In the genomic region with DNA sequence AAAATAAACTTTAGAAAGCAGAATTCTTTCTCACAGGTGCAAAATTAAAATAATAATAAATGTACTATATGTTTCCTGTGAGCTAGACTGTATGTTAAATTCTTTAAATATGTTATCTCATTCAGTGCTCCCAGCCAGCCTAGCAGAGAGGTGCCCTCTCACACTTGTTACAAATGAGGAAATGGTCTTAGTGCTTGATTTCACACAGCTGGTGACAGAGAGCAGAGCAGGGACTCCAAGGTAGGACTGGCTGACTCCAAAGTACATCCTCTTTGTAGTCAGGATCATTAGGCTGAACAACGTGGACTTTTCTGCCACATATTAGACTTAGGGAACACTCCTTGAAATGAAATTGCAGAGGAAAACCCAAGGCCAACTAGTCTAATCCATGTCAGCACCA, we compare ENCODE assay signal across 2 cellular contexts.
TF ChIP-seq lines count a peak whose summit lies in the region.

No MANE protein-coding gene starts in this region.

TF ChIP-seq in SK-N-SH, 30 proteins besides CTCF, POLR2A, EP300 and RAD21 (continued from another document):
- TF ChIP-seq REST (IDR thresholded peaks at IDR 0.05; ENCODE audit: low read depth, low read length) (no peak), JUND (IDR thresholded peaks at IDR 0.05) (no peak), ELF1 (IDR thresholded peaks at IDR 0.05) (no peak), RXRA (IDR thresholded peaks at IDR 0.05; ENCODE audit: borderline replicate concordance, low read depth) (no peak), EZH2phosphoT487 (IDR thresholded peaks at IDR 0.05; ENCODE audit: borderline replicate concordance, low read depth) (no peak), POLR2AphosphoS5 (IDR thresholded peaks at IDR 0.05; ENCODE audit: low read depth, low read length) (no peak), TCF12 (IDR thresholded peaks at IDR 0.05) (no peak), RFX5 (IDR thresholded peaks at IDR 0.05; ENCODE audit: low read length) (no peak), MAX (IDR thresholded peaks at IDR 0.05; ENCODE audit: low read depth) (no peak), TAF1 (IDR thresholded peaks at IDR 0.05; ENCODE audit: borderline replicate concordance, low read depth, low read length) (no peak), GATA2 (CRISPR knock-in tag; IDR thresholded peaks at IDR 0.05) (no peak), SMC3 (IDR thresholded peaks at IDR 0.05; ENCODE audit: low read depth, low read length) (no peak), MEF2A (IDR thresholded peaks at IDR 0.05; ENCODE audit: borderline replicate concordance, low read depth) (no peak)
- TF ChIP-seq, protein P1, sequence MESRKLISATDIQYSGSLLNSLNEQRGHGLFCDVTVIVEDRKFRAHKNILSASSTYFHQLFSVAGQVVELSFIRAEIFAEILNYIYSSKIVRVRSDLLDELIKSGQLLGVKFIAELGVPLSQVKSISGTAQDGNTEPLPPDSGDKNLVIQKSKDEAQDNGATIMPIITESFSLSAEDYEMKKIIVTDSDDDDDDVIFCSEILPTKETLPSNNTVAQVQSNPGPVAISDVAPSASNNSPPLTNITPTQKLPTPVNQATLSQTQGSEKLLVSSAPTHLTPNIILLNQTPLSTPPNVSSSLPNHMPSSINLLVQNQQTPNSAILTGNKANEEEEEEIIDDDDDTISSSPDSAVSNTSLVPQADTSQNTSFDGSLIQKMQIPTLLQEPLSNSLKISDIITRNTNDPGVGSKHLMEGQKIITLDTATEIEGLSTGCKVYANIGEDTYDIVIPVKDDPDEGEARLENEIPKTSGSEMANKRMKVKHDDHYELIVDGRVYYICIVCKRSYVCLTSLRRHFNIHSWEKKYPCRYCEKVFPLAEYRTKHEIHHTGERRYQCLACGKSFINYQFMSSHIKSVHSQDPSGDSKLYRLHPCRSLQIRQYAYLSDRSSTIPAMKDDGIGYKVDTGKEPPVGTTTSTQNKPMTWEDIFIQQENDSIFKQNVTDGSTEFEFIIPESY (IDR thresholded peaks at IDR 0.05; ENCODE audit: borderline replicate concordance, low read depth), result no peak
- TF ChIP-seq, protein P2, sequence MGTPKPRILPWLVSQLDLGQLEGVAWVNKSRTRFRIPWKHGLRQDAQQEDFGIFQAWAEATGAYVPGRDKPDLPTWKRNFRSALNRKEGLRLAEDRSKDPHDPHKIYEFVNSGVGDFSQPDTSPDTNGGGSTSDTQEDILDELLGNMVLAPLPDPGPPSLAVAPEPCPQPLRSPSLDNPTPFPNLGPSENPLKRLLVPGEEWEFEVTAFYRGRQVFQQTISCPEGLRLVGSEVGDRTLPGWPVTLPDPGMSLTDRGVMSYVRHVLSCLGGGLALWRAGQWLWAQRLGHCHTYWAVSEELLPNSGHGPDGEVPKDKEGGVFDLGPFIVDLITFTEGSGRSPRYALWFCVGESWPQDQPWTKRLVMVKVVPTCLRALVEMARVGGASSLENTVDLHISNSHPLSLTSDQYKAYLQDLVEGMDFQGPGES (IDR thresholded peaks at IDR 0.05; ENCODE audit: low read depth, low read length), result no peak
TF ChIP-seq in SK-N-SH: peak in this region for 0.

TF ChIP-seq in SK-N-SH treated with all-trans-retinoic acid at 6 μM for 48 hours, 23 proteins besides CTCF, POLR2A, EP300 and RAD21 (continued from another document):
- TF ChIP-seq, protein P3, sequence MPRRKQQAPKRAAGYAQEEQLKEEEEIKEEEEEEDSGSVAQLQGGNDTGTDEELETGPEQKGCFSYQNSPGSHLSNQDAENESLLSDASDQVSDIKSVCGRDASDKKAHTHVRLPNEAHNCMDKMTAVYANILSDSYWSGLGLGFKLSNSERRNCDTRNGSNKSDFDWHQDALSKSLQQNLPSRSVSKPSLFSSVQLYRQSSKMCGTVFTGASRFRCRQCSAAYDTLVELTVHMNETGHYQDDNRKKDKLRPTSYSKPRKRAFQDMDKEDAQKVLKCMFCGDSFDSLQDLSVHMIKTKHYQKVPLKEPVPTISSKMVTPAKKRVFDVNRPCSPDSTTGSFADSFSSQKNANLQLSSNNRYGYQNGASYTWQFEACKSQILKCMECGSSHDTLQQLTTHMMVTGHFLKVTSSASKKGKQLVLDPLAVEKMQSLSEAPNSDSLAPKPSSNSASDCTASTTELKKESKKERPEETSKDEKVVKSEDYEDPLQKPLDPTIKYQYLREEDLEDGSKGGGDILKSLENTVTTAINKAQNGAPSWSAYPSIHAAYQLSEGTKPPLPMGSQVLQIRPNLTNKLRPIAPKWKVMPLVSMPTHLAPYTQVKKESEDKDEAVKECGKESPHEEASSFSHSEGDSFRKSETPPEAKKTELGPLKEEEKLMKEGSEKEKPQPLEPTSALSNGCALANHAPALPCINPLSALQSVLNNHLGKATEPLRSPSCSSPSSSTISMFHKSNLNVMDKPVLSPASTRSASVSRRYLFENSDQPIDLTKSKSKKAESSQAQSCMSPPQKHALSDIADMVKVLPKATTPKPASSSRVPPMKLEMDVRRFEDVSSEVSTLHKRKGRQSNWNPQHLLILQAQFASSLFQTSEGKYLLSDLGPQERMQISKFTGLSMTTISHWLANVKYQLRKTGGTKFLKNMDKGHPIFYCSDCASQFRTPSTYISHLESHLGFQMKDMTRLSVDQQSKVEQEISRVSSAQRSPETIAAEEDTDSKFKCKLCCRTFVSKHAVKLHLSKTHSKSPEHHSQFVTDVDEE (CRISPR knock-in tag; IDR thresholded peaks at IDR 0.05), result no peak
- TF ChIP-seq SNAI2 (CRISPR knock-in tag; IDR thresholded peaks at IDR 0.05), result no peak
- no peak for TF ChIP-seq ISL1 (CRISPR knock-in tag; IDR thresholded peaks at IDR 0.05)
- TF ChIP-seq ZFP30 (CRISPR knock-in tag; IDR thresholded peaks at IDR 0.05), result no peak
- no peak for TF ChIP-seq ZNF565 (CRISPR knock-in tag; conservative IDR thresholded peaks at IDR 0.05; ENCODE audit: low read depth)
- TF ChIP-seq TOX (CRISPR knock-in tag; IDR thresholded peaks at IDR 0.05; ENCODE audit: borderline replicate concordance), result no peak
- no peak for TF ChIP-seq CSDC2 (CRISPR knock-in tag; IDR thresholded peaks at IDR 0.05)
- no peak for TF ChIP-seq CREB5 (CRISPR knock-in tag; IDR thresholded peaks at IDR 0.05; ENCODE audit: low read depth)
- no peak for TF ChIP-seq ZFP3 (CRISPR knock-in tag; IDR thresholded peaks at IDR 0.05)
- no peak for TF ChIP-seq ARNTL (CRISPR knock-in tag; IDR thresholded peaks at IDR 0.05; ENCODE audit: borderline replicate concordance, low read depth)
- TF ChIP-seq, protein P4, sequence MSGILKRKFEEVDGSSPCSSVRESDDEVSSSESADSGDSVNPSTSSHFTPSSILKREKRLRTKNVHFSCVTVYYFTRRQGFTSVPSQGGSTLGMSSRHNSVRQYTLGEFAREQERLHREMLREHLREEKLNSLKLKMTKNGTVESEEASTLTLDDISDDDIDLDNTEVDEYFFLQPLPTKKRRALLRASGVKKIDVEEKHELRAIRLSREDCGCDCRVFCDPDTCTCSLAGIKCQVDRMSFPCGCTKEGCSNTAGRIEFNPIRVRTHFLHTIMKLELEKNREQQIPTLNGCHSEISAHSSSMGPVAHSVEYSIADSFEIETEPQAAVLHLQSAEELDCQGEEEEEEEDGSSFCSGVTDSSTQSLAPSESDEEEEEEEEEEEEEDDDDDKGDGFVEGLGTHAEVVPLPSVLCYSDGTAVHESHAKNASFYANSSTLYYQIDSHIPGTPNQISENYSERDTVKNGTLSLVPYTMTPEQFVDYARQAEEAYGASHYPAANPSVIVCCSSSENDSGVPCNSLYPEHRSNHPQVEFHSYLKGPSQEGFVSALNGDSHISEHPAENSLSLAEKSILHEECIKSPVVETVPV (CRISPR knock-in tag; IDR thresholded peaks at IDR 0.05), result no peak
- TF ChIP-seq ZNF8 (CRISPR knock-in tag; IDR thresholded peaks at IDR 0.05), result no peak
- TF ChIP-seq TCF4 (CRISPR knock-in tag; IDR thresholded peaks at IDR 0.05; ENCODE audit: borderline replicate concordance), result no peak
- no peak for TF ChIP-seq OSR1 (CRISPR knock-in tag; IDR thresholded peaks at IDR 0.05)
- no peak for TF ChIP-seq PPARA (CRISPR knock-in tag; IDR thresholded peaks at IDR 0.05; ENCODE audit: borderline replicate concordance)
- TF ChIP-seq GLIS3 (CRISPR knock-in tag; IDR thresholded peaks at IDR 0.05), result no peak
- TF ChIP-seq RARB (CRISPR knock-in tag; IDR thresholded peaks at IDR 0.05), result no peak
- no peak for TF ChIP-seq ESRRG (CRISPR knock-in tag; IDR thresholded peaks at IDR 0.05)
- TF ChIP-seq, protein P5, sequence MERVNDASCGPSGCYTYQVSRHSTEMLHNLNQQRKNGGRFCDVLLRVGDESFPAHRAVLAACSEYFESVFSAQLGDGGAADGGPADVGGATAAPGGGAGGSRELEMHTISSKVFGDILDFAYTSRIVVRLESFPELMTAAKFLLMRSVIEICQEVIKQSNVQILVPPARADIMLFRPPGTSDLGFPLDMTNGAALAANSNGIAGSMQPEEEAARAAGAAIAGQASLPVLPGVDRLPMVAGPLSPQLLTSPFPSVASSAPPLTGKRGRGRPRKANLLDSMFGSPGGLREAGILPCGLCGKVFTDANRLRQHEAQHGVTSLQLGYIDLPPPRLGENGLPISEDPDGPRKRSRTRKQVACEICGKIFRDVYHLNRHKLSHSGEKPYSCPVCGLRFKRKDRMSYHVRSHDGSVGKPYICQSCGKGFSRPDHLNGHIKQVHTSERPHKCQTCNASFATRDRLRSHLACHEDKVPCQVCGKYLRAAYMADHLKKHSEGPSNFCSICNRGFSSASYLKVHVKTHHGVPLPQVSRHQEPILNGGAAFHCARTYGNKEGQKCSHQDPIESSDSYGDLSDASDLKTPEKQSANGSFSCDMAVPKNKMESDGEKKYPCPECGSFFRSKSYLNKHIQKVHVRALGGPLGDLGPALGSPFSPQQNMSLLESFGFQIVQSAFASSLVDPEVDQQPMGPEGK (CRISPR knock-in tag; IDR thresholded peaks at IDR 0.05; ENCODE audit: borderline replicate concordance), result no peak
